Comparison of ENCODE assay signal across 25 cellular contexts in the genomic region with DNA sequence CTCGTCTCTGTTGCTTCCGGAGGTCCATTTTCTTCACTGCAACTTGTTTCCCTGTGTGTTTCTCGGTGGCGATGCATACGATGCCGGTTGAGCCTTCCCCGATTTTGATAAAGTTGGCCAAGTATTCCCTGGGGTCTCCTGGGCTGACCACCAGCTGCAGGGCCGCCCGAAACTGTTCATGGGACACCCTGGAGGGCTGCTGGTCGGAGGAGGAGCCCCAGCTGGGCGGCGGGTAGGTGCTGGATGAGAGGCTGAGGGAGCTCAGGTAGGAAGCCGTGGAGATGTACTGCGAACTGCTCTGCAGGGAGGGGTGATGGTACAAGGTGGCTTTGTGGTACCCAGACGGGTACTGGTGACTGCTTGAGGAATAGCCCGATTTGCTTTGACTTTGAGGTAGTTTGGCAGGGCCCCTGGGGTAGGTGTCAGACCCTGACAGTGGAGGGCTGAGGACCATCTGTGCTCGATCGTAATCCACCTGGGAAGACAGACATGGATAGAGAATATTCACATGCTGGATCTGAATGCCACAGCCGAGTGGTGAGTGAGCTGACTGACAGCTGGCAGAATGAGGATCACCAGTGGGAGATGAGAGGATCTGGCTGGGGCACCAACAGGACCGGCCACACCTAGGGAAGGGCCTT. TPM values are rescaled to one million over a fixed set of nuclear protein-coding genes. Genes with fewer than 3 reads are reported as not detected.
"Had no signal": no experiment of that assay in that cellular context is flagged by ENCODE, and none has a peak within 500 bp of the region (broad histone marks: within the 10 kb centered on the region; RNA-seq: fewer than 3 reads in every experiment).

No MANE protein-coding gene starts in this region.

- H3K9me3 Mint-ChIP-seq: mesothelial cell of epicardium; natural killer cell; nephron progenitor cell; stimulated activated memory B cell treated with anti-CD40 and anti-IgM and Interleukin-4, amounts not matched to agents 10 μg/mL and 1 μg/mL and 100 μg/mL, for 72 hours had no signal

- H3K4me1 Mint-ChIP-seq: mesothelial cell of epicardium; naive B cell; natural killer cell; nephron progenitor cell; stimulated activated memory B cell treated with anti-CD40 and anti-IgM and Interleukin-4, amounts not matched to agents 10 μg/mL and 1 μg/mL and 100 μg/mL, for 72 hours; stimulated activated naive CD8-positive, alpha-beta T cell treated with anti-CD3 and anti-CD28 coated beads, Interleukin-15, amount 100 ng/mL, for 72 hours had no signal

- H3K4me2 ChIP-seq: smooth muscle cell had no signal

- H3K27ac Mint-ChIP-seq: mesothelial cell of epicardium; naive B cell; natural killer cell; nephron progenitor cell; progenitor cell of endocrine pancreas; stimulated activated memory B cell treated with anti-CD40 and anti-IgM and Interleukin-4, amounts not matched to agents 10 μg/mL and 1 μg/mL and 100 μg/mL, for 72 hours; stimulated activated naive CD8-positive, alpha-beta T cell treated with anti-CD3 and anti-CD28 coated beads, Interleukin-15, amount 100 ng/mL, for 72 hours; type B pancreatic cell had no signal

- H3K27me3 Mint-ChIP-seq: progenitor cell of endocrine pancreas; stimulated activated memory B cell treated with anti-CD40 and anti-IgM and Interleukin-4, amounts not matched to agents 10 μg/mL and 1 μg/mL and 100 μg/mL, for 72 hours had no signal

- DNase-seq: hypothalamus; islet precursor cell; left ventricle myocardium inferior; mesendoderm; naive B cell; natural killer cell; nephron progenitor cell; nucleus accumbens; ovary; right lobe of liver; stimulated activated CD4-positive, alpha-beta T cell treated with anti-CD3 and anti-CD28 coated beads, Interleukin-1b, Interleukin-23, amount 100 ng/mL, for 48 hours; stimulated activated CD4-positive, alpha-beta T cell treated with anti-CD3 and anti-CD28 coated beads, Interleukin-2, amount 100 ng/mL, for 48 hours; stimulated activated CD4-positive, alpha-beta T cell treated with anti-CD3 and anti-CD28 coated beads, Interleukin-4, amount 100 ng/mL, for 4 hours; stimulated activated CD8-positive, alpha-beta memory T cell treated with anti-CD3 and anti-CD28 coated beads, Interleukin-4, amount 100 ng/mL, for 48 hours; stimulated activated naive CD4-positive, alpha-beta T cell treated with Interleukin-2 at 50 U/mL for 16 hours; stimulated activated naive CD8-positive, alpha-beta T cell treated with anti-CD3 and anti-CD28 coated beads, Interleukin-15, amount 100 ng/mL, for 72 hours; uterus had no signal

- H3K27me3 ChIP-seq: ovary, right atrium auricular region, right lobe of liver, tibial nerve, uterus had no signal

- H3K4me3 Mint-ChIP-seq: mesothelial cell of epicardium; naive B cell; natural killer cell; nephron progenitor cell; stimulated activated memory B cell treated with anti-CD40 and anti-IgM and Interleukin-4, amounts not matched to agents 10 μg/mL and 1 μg/mL and 100 μg/mL, for 72 hours; stimulated activated naive CD8-positive, alpha-beta T cell treated with anti-CD3 and anti-CD28 coated beads, Interleukin-15, amount 100 ng/mL, for 72 hours; type B pancreatic cell had no signal

- H3K27ac ChIP-seq: left ventricle myocardium inferior, ovary, right atrium auricular region, right lobe of liver, tibial nerve, uterus had no signal

- H3K4me3 ChIP-seq: left ventricle myocardium inferior, lung, ovary, right atrium auricular region, right lobe of liver, smooth muscle cell, tibial nerve, uterus had no signal

- H3K9me3 ChIP-seq: left ventricle myocardium inferior, ovary, right atrium auricular region, right lobe of liver, tibial nerve, uterus had no signal

- H3K36me3 ChIP-seq: left ventricle myocardium inferior, ovary, right atrium auricular region, right lobe of liver, tibial nerve, uterus had no signal

- H3K36me3 Mint-ChIP-seq: mesothelial cell of epicardium; naive B cell; natural killer cell; stimulated activated memory B cell treated with anti-CD40 and anti-IgM and Interleukin-4, amounts not matched to agents 10 μg/mL and 1 μg/mL and 100 μg/mL, for 72 hours; type B pancreatic cell had no signal

- H3K4me1 ChIP-seq: left ventricle myocardium inferior, right atrium auricular region, right lobe of liver, tibial nerve, uterus had no signal

RNA-seq across cellular contexts. Expression of a gene that starts 51.6 kb away (rescaled TPM):
- total RNA-seq: left ventricle myocardium inferior, progenitor cell of endocrine pancreas, right atrium auricular region had no signal
